26 cellular contexts compared by ENCODE assay signal in genomic region chr19:21519488-21519887, GRCh38. TPM values are rescaled to one million over a fixed set of nuclear protein-coding genes. Genes with fewer than 3 reads are reported as not detected.
A peak's percentile ranks its signal among the peaks of the same experiment; 100 is the strongest.
DNase-seq lines count a peak whose midpoint lies in the region; ATAC-seq and TF ChIP-seq lines count a peak whose summit lies in the region.
"Had no signal": no experiment of that assay in that cellular context is flagged by ENCODE, and none has a peak within 500 bp of the region (broad histone marks: within the 10 kb centered on the region; RNA-seq: fewer than 3 reads in every experiment).

No MANE protein-coding gene starts in this region.

- no peak overlapping the region for H3K4me2 ChIP-seq in BLaER1
- H3K4me2 ChIP-seq: SK-N-SH had no signal

- intact Hi-C loops in sciatic nerve (cut with DNase I), result no loop called here

- no peaks in the 10 kb centered on the region for H3K4me1 ChIP-seq in BLaER1
- H3K4me1 ChIP-seq in HUES48 (ENCODE audit: control insufficient read depth, insufficient read depth, low read length), result no peaks in the 10 kb centered on the region
- H3K4me1 ChIP-seq: adrenal gland, parathyroid adenoma had no signal

- H3K27ac ChIP-seq in BLaER1, result no peak overlapping the region
- H3K27ac ChIP-seq in HUES48 (ENCODE audit: low read depth, low read length), result no peak overlapping the region
- H3K27ac ChIP-seq: adrenal gland, parathyroid adenoma had no signal

- H4K20me1 ChIP-seq in BLaER1, result no peaks in the 10 kb centered on the region

- ATAC-seq in HG02884 (IDR thresholded peaks at IDR 0.05; ENCODE audit: unreplicated experiment), result no peak
- no peak for ATAC-seq in sciatic nerve
- ATAC-seq: right cardiac atrium had no signal

- DNase-seq in RPMI8226 (peak; percentile 4), fibroblast of mammary gland (ENCODE audit: low read depth) (peak; percentile 2), sciatic nerve (ENCODE audit: low spot score) (no peak), NCI-H345 treated with DMSO at 0.1 percent for 48 hours (lab: John Stamatoyannopoulos, UW; ENCODE audit: unreplicated experiment) (no peak)
- no peak for DNase-seq in stimulated activated naive CD4-positive, alpha-beta T cell (lab: John Stamatoyannopoulos, UW)
- DNase-seq: activated CD4-positive, CD25-positive, alpha-beta regulatory T cell treated with anti-CD3 and anti-CD28 coated beads, Interleukin-2, amount 50 U/mL, for 72 hours; activated CD8-positive, alpha-beta memory T cell treated with anti-CD3 and anti-CD28 coated beads for 24 hours; adrenal gland; cerebellar nuclear complex; COR-L47; foreskin melanocyte; GDM1; H7; mammary epithelial cell; NCI-H187; NCI-H2227 treated with DMSO at 0.1 percent for 48 hours; NCI-H748 treated with DMSO at 0.1 percent for 48 hours; right cardiac atrium; SK-N-SH; stimulated activated CD4-positive, alpha-beta T cell treated with anti-CD3 and anti-CD28 coated beads, Interleukin-2, amount 100 ng/mL, for 48 hours; substantia nigra had no signal

- no peak for TF ChIP-seq CTCF in fibroblast of mammary gland (conservative IDR thresholded peaks at IDR 0.05; ENCODE audit: control insufficient read depth, insufficient read depth, low read depth, low read length)

- H3K9ac ChIP-seq in BLaER1, result no peak overlapping the region
- H3K9ac ChIP-seq in HUES48 (ENCODE audit: low read depth, low read length), result no peak overlapping the region
- H3K9ac ChIP-seq: parathyroid adenoma, SK-N-SH had no signal

- H3K27me3 ChIP-seq in BLaER1 (no peaks in the 10 kb centered on the region), HUES48 (ENCODE audit: control insufficient read depth, insufficient read depth, low read length) (no peaks in the 10 kb centered on the region)
- H3K27me3 ChIP-seq: adrenal gland had no signal

- H3K4me3 ChIP-seq in BLaER1 (peak overlapping the region; percentile 42), HUES48 (ENCODE audit: low read depth, low read length) (peak overlapping the region; percentile 16; the same call in 1 of the 2 replicates), fibroblast of mammary gland (ENCODE audit: control insufficient read depth, low read depth, low read length) (no peak overlapping the region)
- H3K4me3 ChIP-seq: adrenal gland had no signal

- peaks cover 100% of the 10 kb centered on the region for H3K9me3 ChIP-seq in BLaER1
- peaks cover 43% of the 10 kb centered on the region for H3K9me3 ChIP-seq in HUES48 (ENCODE audit: control insufficient read depth, insufficient read depth, low read length)

- peaks cover 92% of the 10 kb centered on the region for H3K36me3 ChIP-seq in BLaER1
- peaks cover 45% of the 10 kb centered on the region for H3K36me3 ChIP-seq in HUES48 (ENCODE audit: control insufficient read depth, insufficient read depth, low read length)

RNA-seq across cellular contexts. Expression of gene ZNF429, which starts 14.1 kb away (rescaled TPM):
- total RNA-seq in sciatic nerve, result 14.4 TPM
- total RNA-seq: HT1080 had no signal

Comparison
In these comparisons a context has a peak if more than half of its experiments do, and no peak if none do; other contexts are left out.
1. DNase-seq: peak in RPMI8226 (single experiment) and fibroblast of mammary gland (single experiment); none in sciatic nerve (single experiment), stimulated activated naive CD4-positive, alpha-beta T cell (0 of 6) and NCI-H345 treated with DMSO at 0.1 percent for 48 hours (single experiment).